Comparison of ENCODE assay signal across 1 cellular context in genomic region chr4:53914313-53915016, GRCh38.
TF ChIP-seq lines count a peak whose summit lies in the region.

No MANE protein-coding gene starts in this region.

TF ChIP-seq in HEK293T, 16 proteins besides CTCF, POLR2A, EP300 and RAD21 (continued from another document):
- TF ChIP-seq FOXM1 (IDR thresholded peaks at IDR 0.05; ENCODE audit: borderline replicate concordance), result no peak
- no peak for TF ChIP-seq SP1 (IDR thresholded peaks at IDR 0.05)
- TF ChIP-seq NFRKB (IDR thresholded peaks at IDR 0.05), result no peak
- no peak for TF ChIP-seq TARDBP (IDR thresholded peaks at IDR 0.05)
- no peak for TF ChIP-seq BHLHE40 (IDR thresholded peaks at IDR 0.05; ENCODE audit: borderline replicate concordance)
TF ChIP-seq in HEK293T: peak in this region for 0.
